11 cellular contexts compared by ENCODE assay signal in genomic region chr12:116922194-116922897, GRCh38. TPM values are rescaled to one million over a fixed set of nuclear protein-coding genes. Genes with fewer than 3 reads are reported as not detected.
A peak's percentile ranks its signal among the peaks of the same experiment; 100 is the strongest.
DNase-seq lines count a peak whose midpoint lies in the region; ATAC-seq lines count a peak whose summit lies in the region.
"Had no signal": no experiment of that assay in that cellular context is flagged by ENCODE, and none has a peak within 500 bp of the region (broad histone marks: within the 10 kb centered on the region; RNA-seq: fewer than 3 reads in every experiment).

No MANE protein-coding gene starts in this region.

- H3K27ac Mint-ChIP-seq in activated CD4-positive, alpha-beta T cell treated with anti-CD3 and anti-CD28 coated beads, Interleukin-2, amount 10 ng/mL, durations not matched to agents 24 days and 14 days: peak overlapping the region; percentile 80

- peaks cover 7% of the 10 kb centered on the region for H3K27me3 Mint-ChIP-seq in activated CD4-positive, alpha-beta T cell treated with anti-CD3 and anti-CD28 coated beads, Interleukin-2, amount 10 ng/mL, durations not matched to agents 24 days and 14 days

- H3K9me3 Mint-ChIP-seq in activated CD4-positive, alpha-beta T cell treated with anti-CD3 and anti-CD28 coated beads, Interleukin-2, amount 10 ng/mL, durations not matched to agents 24 days and 14 days: no peaks in the 10 kb centered on the region

- H3K36me3 Mint-ChIP-seq in activated CD4-positive, alpha-beta T cell treated with anti-CD3 and anti-CD28 coated beads, Interleukin-2, amount 10 ng/mL, durations not matched to agents 24 days and 14 days (ENCODE audit: low read depth): peaks cover 15% of the 10 kb centered on the region

- H3K4me1 Mint-ChIP-seq in activated CD4-positive, alpha-beta T cell treated with anti-CD3 and anti-CD28 coated beads, Interleukin-2, amount 10 ng/mL, durations not matched to agents 24 days and 14 days: peaks cover 68% of the 10 kb centered on the region

- peak; percentile 74 for ATAC-seq in HG02588 (IDR thresholded peaks at IDR 0.05; ENCODE audit: unreplicated experiment)
- no peak for ATAC-seq in HG02840 (IDR thresholded peaks at IDR 0.05; ENCODE audit: low FRiP score, unreplicated experiment)

- H3K4me3 ChIP-seq in skeletal muscle cell (ENCODE audit: low read depth, low read length): no peak overlapping the region

- intact Hi-C loops in activated CD4-positive, alpha-beta T cell treated with anti-CD3 and anti-CD28 coated beads, Interleukin-2, amount 10 ng/mL, durations not matched to agents 24 days and 14 days (cut with micrococcal nuclease): loop anchor here (1.0 to 10.0 kb wide), 6 partner anchors 11 to 598 kb away; partner anchors contain the start of genes MAP1LC3B2 and TESC

- H3K4me3 Mint-ChIP-seq in activated CD4-positive, alpha-beta T cell treated with anti-CD3 and anti-CD28 coated beads, Interleukin-2, amount 10 ng/mL, durations not matched to agents 24 days and 14 days: peak overlapping the region; percentile 39

- DNase-seq in activated CD4-positive, alpha-beta T cell treated with anti-CD3 and anti-CD28 coated beads, Interleukin-2, amount 10 ng/mL, durations not matched to agents 24 days and 14 days: peak; percentile 72
- no peak for DNase-seq in activated CD4-positive, alpha-beta T cell treated with anti-CD3 and anti-CD28 coated beads, Interleukin-2, amount 50 U/mL, for 4 hours
- DNase-seq in LHCN-M2 (ENCODE audit: low read depth): peak; percentile 58
- peak; percentile 70 for DNase-seq in skeletal muscle cell (ENCODE audit: low read depth)
- DNase-seq in NCI-H748 treated with DMSO at 0.1 percent for 48 hours (lab: John Stamatoyannopoulos, UW): no peak
- no peak for DNase-seq in SHP77 treated with DMSO at 0.1 percent for 48 hours (lab: John Stamatoyannopoulos, UW)
- DNase-seq: NCI-H2029, small intestine had no signal

RNA-seq across cellular contexts. Expression of gene FBXW8, which starts 11.6 kb away (rescaled TPM):
- total RNA-seq in activated CD4-positive, alpha-beta T cell treated with anti-CD3 and anti-CD28 coated beads, Interleukin-2, amount 10 ng/mL, durations not matched to agents 24 days and 14 days: 6.2 and 6.5 TPM in 2 replicates
- 18.3 and 19.0 TPM in 2 replicates for total RNA-seq in LHCN-M2 (2014; rRNA removed)
- polyA plus RNA-seq in LHCN-M2 (2012): 11.5 TPM

RNA-seq across cellular contexts. Expression of gene HRK, which starts 41.1 kb away (rescaled TPM):
- total RNA-seq in activated CD4-positive, alpha-beta T cell treated with anti-CD3 and anti-CD28 coated beads, Interleukin-2, amount 10 ng/mL, durations not matched to agents 24 days and 14 days: not detected in 2 replicates
- total RNA-seq in LHCN-M2 (2014; rRNA removed): not detected in 2 replicates
- polyA plus RNA-seq in LHCN-M2 (2012): 0.16 TPM
- polyA plus RNA-seq: AG04450 had no signal

Comparison
In these comparisons a context has a peak if more than half of its experiments do, and no peak if none do; other contexts are left out.
1. DNase-seq: peak in activated CD4-positive, alpha-beta T cell treated with anti-CD3 and anti-CD28 coated beads, Interleukin-2, amount 10 ng/mL, durations not matched to agents 24 days and 14 days (single experiment), LHCN-M2 (single experiment) and skeletal muscle cell (single experiment); none in activated CD4-positive, alpha-beta T cell treated with anti-CD3 and anti-CD28 coated beads, Interleukin-2, amount 50 U/mL, for 4 hours (0 of 2), NCI-H748 treated with DMSO at 0.1 percent for 48 hours (single experiment) and SHP77 treated with DMSO at 0.1 percent for 48 hours (single experiment).